ENCODE assay signal across 1 cellular context in genomic region chr9:114349713-114350480, GRCh38.
TF ChIP-seq lines count a peak whose summit lies in the region.

No MANE protein-coding gene starts in this region.

TF ChIP-seq in IMR-90, 13 proteins besides CTCF, POLR2A, EP300 and RAD21 (continued from another document):
- no peak for TF ChIP-seq MAZ (IDR thresholded peaks at IDR 0.05; ENCODE audit: borderline replicate concordance, low read depth, low read length)
- TF ChIP-seq CEBPB (IDR thresholded peaks at IDR 0.05; ENCODE audit: low read depth, low read length) = no peak
- TF ChIP-seq CHD1 (IDR thresholded peaks at IDR 0.05; ENCODE audit: low read depth, low read length) = no peak
- TF ChIP-seq, protein P1, sequence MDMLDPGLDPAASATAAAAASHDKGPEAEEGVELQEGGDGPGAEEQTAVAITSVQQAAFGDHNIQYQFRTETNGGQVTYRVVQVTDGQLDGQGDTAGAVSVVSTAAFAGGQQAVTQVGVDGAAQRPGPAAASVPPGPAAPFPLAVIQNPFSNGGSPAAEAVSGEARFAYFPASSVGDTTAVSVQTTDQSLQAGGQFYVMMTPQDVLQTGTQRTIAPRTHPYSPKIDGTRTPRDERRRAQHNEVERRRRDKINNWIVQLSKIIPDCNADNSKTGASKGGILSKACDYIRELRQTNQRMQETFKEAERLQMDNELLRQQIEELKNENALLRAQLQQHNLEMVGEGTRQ (IDR thresholded peaks at IDR 0.05; ENCODE audit: low read depth, low read length) = no peak
- no peak for TF ChIP-seq RCOR1 (IDR thresholded peaks at IDR 0.05; ENCODE audit: insufficient replicate concordance, low read length)
- TF ChIP-seq, protein P2, sequence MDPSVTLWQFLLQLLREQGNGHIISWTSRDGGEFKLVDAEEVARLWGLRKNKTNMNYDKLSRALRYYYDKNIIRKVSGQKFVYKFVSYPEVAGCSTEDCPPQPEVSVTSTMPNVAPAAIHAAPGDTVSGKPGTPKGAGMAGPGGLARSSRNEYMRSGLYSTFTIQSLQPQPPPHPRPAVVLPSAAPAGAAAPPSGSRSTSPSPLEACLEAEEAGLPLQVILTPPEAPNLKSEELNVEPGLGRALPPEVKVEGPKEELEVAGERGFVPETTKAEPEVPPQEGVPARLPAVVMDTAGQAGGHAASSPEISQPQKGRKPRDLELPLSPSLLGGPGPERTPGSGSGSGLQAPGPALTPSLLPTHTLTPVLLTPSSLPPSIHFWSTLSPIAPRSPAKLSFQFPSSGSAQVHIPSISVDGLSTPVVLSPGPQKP (IDR thresholded peaks at IDR 0.05; ENCODE audit: borderline replicate concordance, low read depth, low read length) = no peak
- no peak for TF ChIP-seq SMC3 (IDR thresholded peaks at IDR 0.05; ENCODE audit: low read depth, low read length)
- TF ChIP-seq FOS (IDR thresholded peaks at IDR 0.05; ENCODE audit: low read depth, low read length) = no peak
- no peak for TF ChIP-seq BHLHE40 (IDR thresholded peaks at IDR 0.05; ENCODE audit: low read depth, low read length)
- TF ChIP-seq NFE2L2 (IDR thresholded peaks at IDR 0.05; ENCODE audit: low read depth, low read length) = no peak
- no peak for TF ChIP-seq RFX5 (IDR thresholded peaks at IDR 0.05; ENCODE audit: low read depth, low read length)
- TF ChIP-seq MXI1 (IDR thresholded peaks at IDR 0.05; ENCODE audit: borderline replicate concordance, low read depth, low read length) = no peak
